ENCODE assay signal across 8 cellular contexts in genomic region chr3:159260049-159260662, GRCh38.
DNase-seq lines count a peak whose midpoint lies in the region; ATAC-seq and TF ChIP-seq lines count a peak whose summit lies in the region.

No MANE protein-coding gene starts in this region.

- intact Hi-C loops in heart left ventricle (cut with DNase I): loop anchor here (1.0 to 10.0 kb wide), 12 partner anchors 322 to 747 kb away; no protein-coding TSS in a partner anchor
- intact Hi-C loops in sciatic nerve (cut with DNase I): loop anchor here (5.0 kb wide), 1 partner anchor 537 kb away; no protein-coding TSS in a partner anchor

- no peaks in the 10 kb centered on the region for H3K27me3 ChIP-seq in heart left ventricle

- H3K27ac ChIP-seq in heart left ventricle: no peak overlapping the region

- no peak for TF ChIP-seq POLR2A in heart left ventricle (IDR thresholded peaks at IDR 0.05)

- ATAC-seq in HG02885 (IDR thresholded peaks at IDR 0.05; ENCODE audit: poor library complexity, unreplicated experiment) (peak; percentile 65), heart left ventricle (peak in 1 of 4 donors; percentile 49), sciatic nerve (peak; percentile 67)

- H3K36me3 ChIP-seq in heart left ventricle: no peaks in the 10 kb centered on the region

- H3K9me3 ChIP-seq in heart left ventricle: no peaks in the 10 kb centered on the region

- no peaks in the 10 kb centered on the region for H3K4me1 ChIP-seq in heart left ventricle

- 18 to 27% (median 24%) methylated on average over 5 of the region's 5 CpGs for WGBS in heart left ventricle, 4 donors

- DNase-seq in activated gamma-delta T cell treated with Interleukin-2 at 50 U/mL for 16 hours (peak; percentile 12), activated gamma-delta T cell (lab: John Stamatoyannopoulos, UW) (no peak), NCI-H226 (peak; percentile 48), heart left ventricle (peak in 3 of 5 donors; percentile 20 to 32 (median 29)), sciatic nerve (ENCODE audit: low spot score) (peak; percentile 60)
- peak; percentile 3 for DNase-seq in activated naive CD4-positive, alpha-beta T cell treated with Interleukin-2 at 50 U/mL for 16 hours
- DNase-seq in NK-92 treated with Interleukin-12 subunit alpha and Interleukin-12 subunit beta, amount 100 ng/mL, for 24 hours (lab: John Stamatoyannopoulos, UW): no peak

- no peak overlapping the region for H3K4me3 ChIP-seq in heart left ventricle

- peak; percentile 54 to 81 (median 71) for TF ChIP-seq CTCF in heart left ventricle (IDR thresholded peaks at IDR 0.05)

Comparison
In these comparisons a context has a peak if more than half of its experiments do, and no peak if none do; other contexts are left out.
1. DNase-seq: peak in activated gamma-delta T cell treated with Interleukin-2 at 50 U/mL for 16 hours (single experiment), NCI-H226 (single experiment), activated naive CD4-positive, alpha-beta T cell treated with Interleukin-2 at 50 U/mL for 16 hours (single experiment), heart left ventricle (3 of 5) and sciatic nerve (single experiment); none in activated gamma-delta T cell (single experiment) and NK-92 treated with Interleukin-12 subunit alpha and Interleukin-12 subunit beta, amount 100 ng/mL, for 24 hours (single experiment).